In the genomic region with DNA sequence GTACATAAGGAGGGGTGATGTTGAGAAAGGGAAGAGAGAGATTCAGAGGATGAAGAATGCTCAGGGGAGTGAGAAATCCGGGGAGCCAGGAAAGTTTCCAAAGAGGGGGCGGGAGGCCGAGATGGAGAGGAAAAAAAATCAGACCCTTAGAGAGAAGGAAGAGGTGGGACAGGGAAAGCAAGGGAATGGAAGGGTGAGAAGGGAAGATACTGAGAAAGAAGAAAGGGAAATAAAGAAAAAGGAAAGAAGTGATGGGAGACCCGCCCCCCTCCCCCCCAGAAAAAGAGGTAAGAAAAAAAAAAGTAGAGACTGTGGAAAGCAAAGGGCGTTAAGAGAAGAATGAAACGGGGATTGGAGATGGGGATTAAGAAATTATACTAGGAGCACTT, we compare ENCODE assay signal across 8 cellular contexts. TPM values are rescaled to one million over a fixed set of nuclear protein-coding genes. Genes with fewer than 3 reads are reported as not detected.
A peak's percentile ranks its signal among the peaks of the same experiment; 100 is the strongest.
DNase-seq lines count a peak whose midpoint lies in the region; TF ChIP-seq lines count a peak whose summit lies in the region.

No MANE protein-coding gene starts in this region.

- no peaks in the 10 kb centered on the region for H3K4me1 ChIP-seq in mesodermal cell (ENCODE audit: control insufficient read depth, insufficient read depth, low read length, poor library complexity, severe bottlenecking)

- no peaks in the 10 kb centered on the region for H3K36me3 ChIP-seq in mesodermal cell (ENCODE audit: control insufficient read depth, insufficient read depth, low read length)

- peak overlapping the region; percentile 95 for H3K4me3 Mint-ChIP-seq in activated naive CD4-positive, alpha-beta T cell treated with anti-CD3 and anti-CD28 coated beads for 36 hours
- peak overlapping the region; percentile 94 for H3K4me3 Mint-ChIP-seq in type B pancreatic cell

- H3K27me3 Mint-ChIP-seq in activated naive CD4-positive, alpha-beta T cell treated with anti-CD3 and anti-CD28 coated beads for 36 hours (ENCODE audit: low read depth) = no peaks in the 10 kb centered on the region
- H3K27me3 Mint-ChIP-seq in type B pancreatic cell = peaks cover 35% of the 10 kb centered on the region

- no peak for DNase-seq in activated naive CD4-positive, alpha-beta T cell treated with anti-CD3 and anti-CD28 coated beads for 36 hours
- DNase-seq in activated naive CD4-positive, alpha-beta T cell treated with anti-CD3 and anti-CD28 coated beads, Interleukin-2, amount 50 U/mL, for 16 hours = no peak
- DNase-seq in cardiac fibroblast (ENCODE audit: low read depth in 2 of 2) (no peak), type B pancreatic cell (ENCODE audit: extremely low spot score, unreplicated experiment) (no peak), COR-L47 (lab: John Stamatoyannopoulos, UW) (no peak), GF-D8 (lab: John Stamatoyannopoulos, UW) (no peak), midbrain (lab: John Stamatoyannopoulos, UW) (no peak)

- intact Hi-C loops in activated naive CD4-positive, alpha-beta T cell treated with anti-CD3 and anti-CD28 coated beads for 36 hours (cut with micrococcal nuclease) = loop anchor here (5.0 kb wide), 3 partner anchors 116 to 771 kb away; partner anchors contain the start of gene GAN

- peak overlapping the region; percentile 53 for H3K27ac ChIP-seq in mesodermal cell (ENCODE audit: low read depth, low read length, severe bottlenecking)

- H3K4me3 ChIP-seq in cardiac fibroblast (replicated peaks in 1 of 2; ENCODE audit: low read depth in 2 of 2, low read length in 2 of 2) = peak overlapping the region; percentile 74 to 77
- H3K4me3 ChIP-seq in mesodermal cell (ENCODE audit: extremely low read depth, insufficient read depth, low read length, poor library complexity, severe bottlenecking) = peak overlapping the region; percentile 57

- no peaks in the 10 kb centered on the region for H3K9me3 ChIP-seq in mesodermal cell (ENCODE audit: control insufficient read depth, low read length)

- H3K36me3 Mint-ChIP-seq in activated naive CD4-positive, alpha-beta T cell treated with anti-CD3 and anti-CD28 coated beads for 36 hours (ENCODE audit: low read depth) = peaks cover 5% of the 10 kb centered on the region
- H3K36me3 Mint-ChIP-seq in type B pancreatic cell = no peaks in the 10 kb centered on the region

- TF ChIP-seq CTCF in cardiac fibroblast (IDR thresholded peaks at IDR 0.05; ENCODE audit: low read depth, low read length) (no peak), type B pancreatic cell (conservative IDR thresholded peaks at IDR 0.05) (no peak)

- H3K4me1 Mint-ChIP-seq in activated naive CD4-positive, alpha-beta T cell treated with anti-CD3 and anti-CD28 coated beads for 36 hours (ENCODE audit: low read depth) = peaks cover 16% of the 10 kb centered on the region
- peaks cover 10% of the 10 kb centered on the region for H3K4me1 Mint-ChIP-seq in type B pancreatic cell (ENCODE audit: unreplicated experiment)

- no peak overlapping the region for H3K27ac Mint-ChIP-seq in activated naive CD4-positive, alpha-beta T cell treated with anti-CD3 and anti-CD28 coated beads for 36 hours
- peak overlapping the region; percentile 97 for H3K27ac Mint-ChIP-seq in type B pancreatic cell

- H3K9me3 Mint-ChIP-seq in activated naive CD4-positive, alpha-beta T cell treated with anti-CD3 and anti-CD28 coated beads for 36 hours = no peaks in the 10 kb centered on the region
- H3K9me3 Mint-ChIP-seq in type B pancreatic cell = peaks cover 5% of the 10 kb centered on the region

- CTCF ChIA-PET in activated naive CD4-positive, alpha-beta T cell treated with anti-CD3 and anti-CD28 coated beads for 36 hours (lab: Charles Lee) = interaction anchor here (0.8 kb wide), 1 partner anchor 14 kb away, joined by 3 read pairs; no protein-coding TSS in a partner anchor

- 24 to 32% methylated on average over 5 of the region's 6 CpGs for WGBS in mesodermal cell (ENCODE audit: insufficient coverage in 2 of 2), 2 experiments

RNA-seq across cellular contexts. Expression of gene DYNLRB2, which starts 0.5 kb away (rescaled TPM):
- not detected for total RNA-seq in activated naive CD4-positive, alpha-beta T cell treated with anti-CD3 and anti-CD28 coated beads for 36 hours
- polyA plus RNA-seq in mesodermal cell (2013, experiment 1 of 2) = not detected
- not detected for polyA plus RNA-seq in mesodermal cell (2013, experiment 2 of 2)
- total RNA-seq in type B pancreatic cell (ENCODE audit: low replicate concordance) = 2.3 and 4.3 TPM in 2 replicates
